ENCODE assay signal across 1 cellular context in genomic region chr5:142059304-142059940, GRCh38.
TF ChIP-seq lines count a peak whose summit lies in the region.

No MANE protein-coding gene starts in this region.

TF ChIP-seq in WTC11, 78 proteins besides CTCF, POLR2A, EP300 and RAD21 (continued from another document):
- TF ChIP-seq ARID4B (CRISPR knock-in tag; IDR thresholded peaks at IDR 0.05; ENCODE audit: borderline replicate concordance): no peak
- TF ChIP-seq TEAD4 (CRISPR knock-in tag; IDR thresholded peaks at IDR 0.05): no peak
- no peak for TF ChIP-seq ZBTB43 (CRISPR knock-in tag; IDR thresholded peaks at IDR 0.05)
- no peak for TF ChIP-seq JAZF1 (CRISPR knock-in tag; IDR thresholded peaks at IDR 0.05)
- no peak for TF ChIP-seq TP53 (CRISPR knock-in tag; IDR thresholded peaks at IDR 0.05)
- no peak for TF ChIP-seq ZBTB21 (CRISPR knock-in tag; IDR thresholded peaks at IDR 0.05; ENCODE audit: borderline replicate concordance)
- TF ChIP-seq FOXJ3 (CRISPR knock-in tag; IDR thresholded peaks at IDR 0.05; ENCODE audit: borderline replicate concordance): no peak
TF ChIP-seq in WTC11: peak in this region for 0.
